27 cellular contexts compared by ENCODE assay signal in genomic region chr7:76506081-76506440, GRCh38. TPM values are rescaled to one million over a fixed set of nuclear protein-coding genes. Genes with fewer than 3 reads are reported as not detected.
DNase-seq lines count a peak whose midpoint lies in the region; ATAC-seq and TF ChIP-seq lines count a peak whose summit lies in the region.
"Had no signal": no experiment of that assay in that cellular context is flagged by ENCODE, and none has a peak within 500 bp of the region (broad histone marks: within the 10 kb centered on the region; RNA-seq: fewer than 3 reads in every experiment).

No MANE protein-coding gene starts in this region.

- H3K4me1 Mint-ChIP-seq in neural crest cell: no peaks in the 10 kb centered on the region
- H3K4me1 Mint-ChIP-seq in stimulated activated memory B cell treated with anti-CD40 and anti-IgM and Interleukin-4, amounts not matched to agents 10 μg/mL and 1 μg/mL and 100 μg/mL, for 72 hours: no peaks in the 10 kb centered on the region
- H3K4me1 Mint-ChIP-seq: B cell had no signal

- H3K9me3 Mint-ChIP-seq in neural crest cell: peaks cover 2% of the 10 kb centered on the region
- H3K9me3 Mint-ChIP-seq in stimulated activated memory B cell treated with anti-CD40 and anti-IgM and Interleukin-4, amounts not matched to agents 10 μg/mL and 1 μg/mL and 100 μg/mL, for 72 hours: peaks cover 3% of the 10 kb centered on the region
- H3K9me3 Mint-ChIP-seq: activated CD4-positive, alpha-beta memory T cell treated with anti-CD3 and anti-CD28 coated beads, Interleukin-2, amount 10 ng/mL, durations not matched to agents 7 days and 5 days; activated naive CD8-positive, alpha-beta T cell treated with anti-CD3 and anti-CD28 coated beads, Interleukin-2, amount 10 ng/mL, durations not matched to agents 7 days and 5 days; CD8-positive, alpha-beta T cell; HFFc6; nephron progenitor cell had no signal

- CTCF ChIA-PET in GM10248 (lab: Yijun Ruan, JAX): no interaction called here

- TF ChIP-seq CTCF in GM10248 (IDR thresholded peaks at IDR 0.05; ENCODE audit: control extremely low read depth, extremely low read depth, low read depth, missing control alignments) (no peak), neural crest cell (conservative IDR thresholded peaks at IDR 0.05) (no peak)

- H3K27me3 Mint-ChIP-seq in neural crest cell (ENCODE audit: low read depth): no peaks in the 10 kb centered on the region
- no peaks in the 10 kb centered on the region for H3K27me3 Mint-ChIP-seq in stimulated activated memory B cell treated with anti-CD40 and anti-IgM and Interleukin-4, amounts not matched to agents 10 μg/mL and 1 μg/mL and 100 μg/mL, for 72 hours
- H3K27me3 Mint-ChIP-seq: activated CD4-positive, alpha-beta memory T cell treated with anti-CD3 and anti-CD28 coated beads, Interleukin-2, amount 10 ng/mL, durations not matched to agents 7 days and 5 days; activated naive CD8-positive, alpha-beta T cell treated with anti-CD3 and anti-CD28 coated beads, Interleukin-2, amount 10 ng/mL, durations not matched to agents 7 days and 5 days; B cell had no signal

- POLR2A ChIA-PET in GM10248 (lab: Yijun Ruan, JAX): no interaction called here

- DNase-seq in ACHN (peak; percentile 2), GM10248 (ENCODE audit: extremely low spot score) (peak; percentile 13), ecto neural progenitor cell (ENCODE audit: low spot score) (peak; percentile 9), neural crest cell (ENCODE audit: low read depth, low spot score) (no peak), mesenteric fat pad (ENCODE audit: low spot score) (no peak)
- DNase-seq in stimulated activated naive CD8-positive, alpha-beta T cell treated with anti-CD3 and anti-CD28 coated beads, Interleukin-15, Interleukin-2, amounts not matched to agents 100 U/mL and 50 U/mL, for 24 hours: no peak
- DNase-seq: activated CD4-positive, alpha-beta memory T cell treated with anti-CD3 and anti-CD28 coated beads, Interleukin-2, amount 10 ng/mL, durations not matched to agents 7 days and 5 days; activated naive CD8-positive, alpha-beta T cell treated with anti-CD3 and anti-CD28 coated beads, Interleukin-2, amount 10 ng/mL, durations not matched to agents 7 days and 5 days; CD8-positive, alpha-beta T cell; DMS153; foreskin fibroblast; HFFc6; MV-4-11; NCI-H1436 treated with DMSO at 0.1 percent for 48 hours; NCI-H748 treated with DMSO at 0.1 percent for 48 hours; nephron progenitor cell; SHP77; stimulated activated naive CD4-positive, alpha-beta T cell had no signal

- peak overlapping the region; percentile 27 for H3K27ac Mint-ChIP-seq in neural crest cell (ENCODE audit: unreplicated experiment)
- H3K27ac Mint-ChIP-seq in stimulated activated memory B cell treated with anti-CD40 and anti-IgM and Interleukin-4, amounts not matched to agents 10 μg/mL and 1 μg/mL and 100 μg/mL, for 72 hours: no peak overlapping the region
- H3K27ac Mint-ChIP-seq: activated CD4-positive, alpha-beta memory T cell treated with anti-CD3 and anti-CD28 coated beads, Interleukin-2, amount 10 ng/mL, durations not matched to agents 7 days and 5 days; activated naive CD8-positive, alpha-beta T cell treated with anti-CD3 and anti-CD28 coated beads, Interleukin-2, amount 10 ng/mL, durations not matched to agents 7 days and 5 days; B cell; CD8-positive, alpha-beta T cell; HFFc6; nephron progenitor cell had no signal

- in situ Hi-C loops in ACHN (cut with HindIII; ENCODE audit: low pct_ligation_motif_present, low pct_unique_long_range_greater_than_20kb, low sequenced_read_pairs): no loop called here

- no peak for ATAC-seq in stimulated activated naive CD8-positive, alpha-beta T cell treated with anti-CD3 and anti-CD28 coated beads, Interleukin-15, Interleukin-2, amounts not matched to agents 100 U/mL and 50 U/mL, for 24 hours
- ATAC-seq in stimulated activated memory B cell treated with anti-CD40 and anti-IgM and Interleukin-4, amounts not matched to agents 10 μg/mL and 1 μg/mL and 100 μg/mL, for 72 hours: no peak
- ATAC-seq: CD8-positive, alpha-beta T cell; esophagus mucosa; mucosa of descending colon; Panc1 had no signal

- H3K4me3 Mint-ChIP-seq in neural crest cell: no peak overlapping the region
- no peak overlapping the region for H3K4me3 Mint-ChIP-seq in stimulated activated memory B cell treated with anti-CD40 and anti-IgM and Interleukin-4, amounts not matched to agents 10 μg/mL and 1 μg/mL and 100 μg/mL, for 72 hours
- H3K4me3 Mint-ChIP-seq: activated CD4-positive, alpha-beta memory T cell treated with anti-CD3 and anti-CD28 coated beads, Interleukin-2, amount 10 ng/mL, durations not matched to agents 7 days and 5 days; activated naive CD8-positive, alpha-beta T cell treated with anti-CD3 and anti-CD28 coated beads, Interleukin-2, amount 10 ng/mL, durations not matched to agents 7 days and 5 days; B cell; CD8-positive, alpha-beta T cell; HFFc6; nephron progenitor cell had no signal

- peaks cover 2% of the 10 kb centered on the region for H3K36me3 Mint-ChIP-seq in neural crest cell (ENCODE audit: low read depth)
- H3K36me3 Mint-ChIP-seq in stimulated activated memory B cell treated with anti-CD40 and anti-IgM and Interleukin-4, amounts not matched to agents 10 μg/mL and 1 μg/mL and 100 μg/mL, for 72 hours: peaks cover 22% of the 10 kb centered on the region

RNA-seq across cellular contexts. Expression of gene UPK3B, which starts 4.3 kb away (rescaled TPM):
- total RNA-seq in neural crest cell: 0.77 TPM in 1 of 2 replicates, not detected in the other
- 1.9 TPM for total RNA-seq in mesenteric fat pad
- total RNA-seq: A673 had no signal

RNA-seq across cellular contexts. Expression of gene SPDYE16, which starts 37.0 kb away (rescaled TPM):
- total RNA-seq in neural crest cell (0.35 TPM in 1 of 2 replicates, not detected in the other), mesenteric fat pad (not detected)
- total RNA-seq: astrocyte, cardiac septum, esophagus mucosa, urinary bladder had no signal

RNA-seq across cellular contexts. Expression of gene DTX2, which starts 44.6 kb away (rescaled TPM):
- 23.7 and 24.2 TPM in 2 replicates for total RNA-seq in neural crest cell
- 35.0 TPM for total RNA-seq in mesenteric fat pad

Comparison
In these comparisons a context has a peak if more than half of its experiments do, and no peak if none do; other contexts are left out.
1. DNase-seq: peak in ACHN (single experiment), GM10248 (single experiment) and ecto neural progenitor cell (single experiment); none in neural crest cell (single experiment), stimulated activated naive CD8-positive, alpha-beta T cell treated with anti-CD3 and anti-CD28 coated beads, Interleukin-15, Interleukin-2, amounts not matched to agents 100 U/mL and 50 U/mL, for 24 hours (single experiment) and mesenteric fat pad (single experiment).